ENCODE assay signal across 27 cellular contexts in genomic region chr6:150490586-150490985, GRCh38.
DNase-seq lines count a peak whose midpoint lies in the region; ATAC-seq, FAIRE-seq and TF ChIP-seq lines count a peak whose summit lies in the region.
"Had no signal": no experiment of that assay in that cellular context is flagged by ENCODE, and none has a peak within 500 bp of the region (broad histone marks: within the 10 kb centered on the region; RNA-seq: fewer than 3 reads in every experiment).

No MANE protein-coding gene starts in this region.

- BruUV-seq in HepG2 (replicated peaks; lab: Mats Ljungman, UMichigan) = no TSS peak

- H3K4me3 Mint-ChIP-seq in GM23338 = no peak overlapping the region
- H3K4me3 Mint-ChIP-seq: B cell, mesothelial cell of epicardium, natural killer cell, WTC11 had no signal

- peaks cover 3% of the 10 kb centered on the region for H3K27me3 ChIP-seq in lung (ENCODE audit: control insufficient read depth, insufficient read depth)
- no peaks in the 10 kb centered on the region for H3K27me3 ChIP-seq in HepG2 (ENCODE audit: control insufficient read depth in 1 of 2, insufficient read depth in 2 of 2, low read length in 2 of 2)
- no peaks in the 10 kb centered on the region for H3K27me3 ChIP-seq in GM23338 (ENCODE audit: insufficient read depth)
- H3K27me3 ChIP-seq: cardiac muscle cell had no signal

- H3K9me3 ChIP-seq in lung (ENCODE audit: control insufficient read depth in 2 of 2, insufficient read depth in 1 of 2, low read length in 1 of 2) (no peaks in the 10 kb centered on the region), HepG2 (ENCODE audit: low read length) (no peaks in the 10 kb centered on the region)

- peaks cover 6% of the 10 kb centered on the region for H3K27me3 Mint-ChIP-seq in GM23338 (ENCODE audit: insufficient read depth, low read depth, poor library complexity)
- H3K27me3 Mint-ChIP-seq: B cell had no signal

- no peak for TF ChIP-seq RAD21 in HepG2 (CRISPR knock-in tag; IDR thresholded peaks at IDR 0.05)

- H3F3A ChIP-seq in GM23338 (replicated peaks; ENCODE audit: low read depth) = no peaks in the 10 kb centered on the region

- peaks cover 3% of the 10 kb centered on the region; the same call in 2 of the 3 replicates for H3K36me3 Mint-ChIP-seq in GM23338 (ENCODE audit: low read depth)
- H3K36me3 Mint-ChIP-seq: mesothelial cell of epicardium; natural killer cell; stimulated activated effector memory CD8-positive, alpha-beta T cell treated with anti-CD3 and anti-CD28 coated beads, Interleukin-12 subunit alpha, Interleukin-12 subunit beta, amount 100 ng/mL, for 72 hours had no signal

- H3K4me2 ChIP-seq in HepG2 (ENCODE audit: low read depth, low read length) (no peak overlapping the region), GM23338 (no peak overlapping the region)

- no peaks in the 10 kb centered on the region for H3K4me1 Mint-ChIP-seq in GM23338
- H3K4me1 Mint-ChIP-seq: mesothelial cell of epicardium, WTC11 had no signal

- H3K27ac ChIP-seq in lung (ENCODE audit: low read depth in 1 of 2, low read length in 1 of 2) = no peak overlapping the region
- H3K27ac ChIP-seq in HepG2 (ENCODE audit: extremely low read length, insufficient read depth, low read length) = no peak overlapping the region
- H3K27ac ChIP-seq in GM23338 (ENCODE audit: low read depth) = no peak overlapping the region
- H3K27ac ChIP-seq: cardiac muscle cell had no signal

- H4K20me1 ChIP-seq in HepG2 (ENCODE audit: insufficient read depth, low read length) (no peaks in the 10 kb centered on the region), GM23338 (replicated peaks; ENCODE audit: insufficient read depth) (no peaks in the 10 kb centered on the region)

- peak; percentile 9 for ATAC-seq in lung (ENCODE audit: insufficient read depth, low FRiP score)
- no peak for ATAC-seq in HepG2
- ATAC-seq in GM23338 = no peak
- ATAC-seq: natural killer cell, Right ventricle myocardium inferior, WTC11 had no signal

- no peak overlapping the region for H3K9ac ChIP-seq in HepG2 (ENCODE audit: insufficient read depth, low read depth, low read length)

- CTCF ChIA-PET in HepG2 (lab: Yijun Ruan, JAX; ENCODE audit: low intra/inter-chr PET ratio, low total read pairs) = no interaction called here

- H3K4me1 ChIP-seq in lung (ENCODE audit: control insufficient read depth in 2 of 2, insufficient read depth in 2 of 2, low read length in 2 of 2) (peaks cover 0 to 7% of the 10 kb centered on the region in 2 donors), HepG2 (ENCODE audit: insufficient read depth, low read length) (no peaks in the 10 kb centered on the region), GM23338 (ENCODE audit: insufficient read depth) (no peaks in the 10 kb centered on the region)

- 87 to 89% methylated on average over 6 of the region's 6 CpGs for WGBS in lung, 2 donors
- WGBS in HepG2 (ENCODE audit: low lambda C conversion rate) = 36% methylated on average over 5 of the region's 6 CpGs

- no peak overlapping the region for H3K27ac Mint-ChIP-seq in GM23338
- H3K27ac Mint-ChIP-seq: B cell, mesothelial cell of epicardium, natural killer cell, WTC11 had no signal

- intact Hi-C loops in HepG2 (cut with micrococcal nuclease; ENCODE audit: unreplicated experiment) = loop anchor here (5.0 kb wide), 1 partner anchor 33 kb away; no protein-coding TSS in a partner anchor

- H3K9me3 Mint-ChIP-seq in GM23338 = peaks cover 21% of the 10 kb centered on the region; the same call in 2 of the 3 replicates

- in situ Hi-C loops in Caki2 (cut with HindIII; ENCODE audit: low pct_unique_long_range_greater_than_20kb, low sequenced_read_pairs) = no loop called here
- in situ Hi-C loops in HepG2 (cut with HindIII; ENCODE audit: extremely low pct_ligation_motif_present, low pct_unique_long_range_greater_than_20kb) = no loop called here

- TF ChIP-seq CTCF in epithelial cell of esophagus (IDR thresholded peaks at IDR 0.05; ENCODE audit: insufficient read depth, low read depth, low read length, missing control alignments) (no peak), lung (IDR thresholded peaks at IDR 0.05; ENCODE audit: control extremely low read depth, extremely low read depth) (no peak), HepG2 (CRISPR knock-in tag; IDR thresholded peaks at IDR 0.05) (no peak), GM23338 (conservative IDR thresholded peaks at IDR 0.05; ENCODE audit: low read depth in 2 of 2) (no peak)

- H3K4me3 ChIP-seq in epithelial cell of esophagus (ENCODE audit: low read length) (no peak overlapping the region), lung (no peak overlapping the region), HepG2 (replicated peaks in 1 of 3; ENCODE audit: insufficient read depth in 1 of 3, low read depth in 2 of 3, low read length in 3 of 3) (no peak overlapping the region), GM23338 (no peak overlapping the region)
- H3K4me3 ChIP-seq: cardiac muscle cell had no signal

- TF ChIP-seq EP300 in HepG2 (IDR thresholded peaks at IDR 0.05; ENCODE audit: low read depth in 2 of 2, low read length in 2 of 2) = no peak
- no peak for TF ChIP-seq EP300 in HepG2 (CRISPR knock-in tag; IDR thresholded peaks at IDR 0.05; ENCODE audit: borderline replicate concordance)

- no peak for TF ChIP-seq POLR2A in HepG2 (IDR thresholded peaks at IDR 0.05; ENCODE audit: insufficient read depth in 1 of 2, low read depth in 2 of 2, low read length in 2 of 2)

- peaks cover 7% of the 10 kb centered on the region; the same call in 1 of the 2 replicates for H3K9me2 ChIP-seq in GM23338 (ENCODE audit: insufficient read depth)

- DNase-seq in Caki2 (ENCODE audit: low read depth) (peak; percentile 16), HT1080 (ENCODE audit: low read depth) (peak; percentile 5), epithelial cell of esophagus (ENCODE audit: low read depth) (peak; percentile 15), lung (ENCODE audit: low spot score) (no peak), DMS 273 (lab: John Stamatoyannopoulos, UW; ENCODE audit: unreplicated experiment) (no peak), NCI-H1048 (lab: John Stamatoyannopoulos, UW) (no peak), HepG2 (ENCODE audit: low spot score) (no peak), GM23338 (ENCODE audit: low spot score) (no peak)
- DNase-seq: activated CD4-positive, alpha-beta T cell treated with anti-CD3 and anti-CD28 coated beads, Interleukin-2, amount 50 U/mL, for 4 hours; activated naive CD4-positive, alpha-beta T cell treated with anti-CD3 and anti-CD28 coated beads, Interleukin-2, amount 50 U/mL, for 16 hours; amygdala; EL; natural killer cell; NCI-H187; NCI-H526 treated with DMSO at 0.1 percent for 48 hours; stimulated activated CD4-positive, alpha-beta T cell treated with anti-CD3 and anti-CD28 coated beads, Interleukin-2, amount 100 ng/mL, for 48 hours; substantia nigra; T1000 had no signal

- no peaks in the 10 kb centered on the region for H3K36me3 ChIP-seq in lung (ENCODE audit: control insufficient read depth in 2 of 2, insufficient read depth in 2 of 2, low read length in 2 of 2)
- no peaks in the 10 kb centered on the region for H3K36me3 ChIP-seq in HepG2 (replicated peaks in 1 of 2; ENCODE audit: control insufficient read depth in 1 of 2, insufficient read depth in 2 of 2, low read length in 2 of 2)
- no peaks in the 10 kb centered on the region for H3K36me3 ChIP-seq in GM23338 (ENCODE audit: insufficient read depth)
- H3K36me3 ChIP-seq: cardiac muscle cell had no signal

- FAIRE-seq in HepG2 (lab: Jason Lieb, UNC) = no peak
- FAIRE-seq: endometrium, GM12892, HTR-8/SVneo had no signal

- H2AFZ ChIP-seq in HepG2 (ENCODE audit: low read length) (no peak overlapping the region), GM23338 (no peak overlapping the region)

- H3K79me2 ChIP-seq in HepG2 (ENCODE audit: insufficient read depth, low read length) = no peaks in the 10 kb centered on the region
- no peaks in the 10 kb centered on the region for H3K79me2 ChIP-seq in GM23338 (replicated peaks; ENCODE audit: insufficient read depth)

- POLR2A ChIA-PET in HepG2 (lab: Yijun Ruan, JAX) = no interaction called here

TF ChIP-seq in HepG2, 621 proteins besides CTCF, POLR2A, EP300 and RAD21 (continues in another document):
- TF ChIP-seq ZNF720 (CRISPR knock-in tag; IDR thresholded peaks at IDR 0.05) (no peak), ATRX (CRISPR knock-in tag; IDR thresholded peaks at IDR 0.05; ENCODE audit: borderline replicate concordance) (no peak), ZNF891 (CRISPR knock-in tag; IDR thresholded peaks at IDR 0.05) (no peak), MXD1 (CRISPR knock-in tag; IDR thresholded peaks at IDR 0.05) (no peak), SRY (CRISPR knock-in tag; IDR thresholded peaks at IDR 0.05) (no peak), LCORL (IDR thresholded peaks at IDR 0.05) (no peak), LCORL (CRISPR knock-in tag; IDR thresholded peaks at IDR 0.05) (no peak), NR3C1 (CRISPR knock-in tag; IDR thresholded peaks at IDR 0.05) (no peak), SRSF4 (IDR thresholded peaks at IDR 0.05; ENCODE audit: low read depth, low read length, poor library complexity, severe bottlenecking) (no peak), ZNF230 (CRISPR knock-in tag; IDR thresholded peaks at IDR 0.05) (no peak), ZNF432 (CRISPR knock-in tag; IDR thresholded peaks at IDR 0.05; ENCODE audit: borderline replicate concordance) (no peak)

Comparison
In these comparisons a context has a peak if more than half of its experiments do, and no peak if none do; other contexts are left out.
1. DNase-seq: peak in Caki2 (single experiment), HT1080 (single experiment) and epithelial cell of esophagus (single experiment); none in lung (single experiment), DMS 273 (single experiment), NCI-H1048 (single experiment), HepG2 (single experiment) and GM23338 (single experiment).